Comparison of ENCODE assay signal across 1 cellular context in the genomic region with DNA sequence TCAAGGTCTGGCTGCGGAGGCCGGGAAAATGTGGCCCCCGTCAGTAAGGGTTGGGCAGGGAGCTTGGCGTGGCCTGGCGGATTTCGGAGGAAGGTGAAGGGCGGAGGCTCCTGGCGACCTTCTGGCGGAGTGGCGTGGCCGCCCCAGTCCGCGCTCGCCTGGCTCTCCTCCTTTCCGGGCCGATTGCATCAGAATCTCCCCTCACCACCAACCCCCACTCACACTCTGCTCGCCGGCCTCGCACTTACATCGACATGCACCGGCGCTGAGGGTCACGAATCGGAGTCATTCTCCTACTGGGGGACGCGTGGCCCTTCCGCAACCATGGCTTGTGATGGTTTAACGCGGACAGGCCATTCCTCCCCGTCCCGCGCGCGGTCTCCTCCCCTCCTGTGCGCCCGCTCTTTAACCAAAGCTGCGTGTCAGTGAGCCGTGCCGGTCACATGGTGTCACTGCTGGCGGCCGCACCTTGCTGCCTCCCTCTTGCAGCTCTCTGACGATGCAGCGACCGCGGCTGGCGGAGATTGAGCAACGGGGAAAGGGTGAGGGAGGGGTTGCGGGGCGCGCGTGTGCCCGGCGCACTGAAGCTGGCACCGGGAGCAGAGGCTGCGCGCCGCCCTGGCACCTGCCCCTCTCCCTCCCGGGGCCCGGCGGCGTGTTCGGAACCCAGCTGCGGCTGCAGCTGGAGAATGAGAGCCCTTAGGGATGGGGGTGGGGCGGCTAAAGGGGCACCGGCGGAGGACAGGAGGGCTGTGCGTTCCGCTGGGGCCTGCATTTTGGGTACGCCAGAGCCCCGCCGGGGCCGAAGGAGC.
TF ChIP-seq lines count a peak whose summit lies in the region.

A gene (minus strand): TSS at position 427 of the 812 bp plus-strand sequence. CDS start 29,243 bp downstream, outside the sequence.

TF ChIP-seq in GM12878, 131 proteins besides CTCF, POLR2A, EP300 and RAD21 (continued from another document and continues in another):
- TF ChIP-seq, protein P1, sequence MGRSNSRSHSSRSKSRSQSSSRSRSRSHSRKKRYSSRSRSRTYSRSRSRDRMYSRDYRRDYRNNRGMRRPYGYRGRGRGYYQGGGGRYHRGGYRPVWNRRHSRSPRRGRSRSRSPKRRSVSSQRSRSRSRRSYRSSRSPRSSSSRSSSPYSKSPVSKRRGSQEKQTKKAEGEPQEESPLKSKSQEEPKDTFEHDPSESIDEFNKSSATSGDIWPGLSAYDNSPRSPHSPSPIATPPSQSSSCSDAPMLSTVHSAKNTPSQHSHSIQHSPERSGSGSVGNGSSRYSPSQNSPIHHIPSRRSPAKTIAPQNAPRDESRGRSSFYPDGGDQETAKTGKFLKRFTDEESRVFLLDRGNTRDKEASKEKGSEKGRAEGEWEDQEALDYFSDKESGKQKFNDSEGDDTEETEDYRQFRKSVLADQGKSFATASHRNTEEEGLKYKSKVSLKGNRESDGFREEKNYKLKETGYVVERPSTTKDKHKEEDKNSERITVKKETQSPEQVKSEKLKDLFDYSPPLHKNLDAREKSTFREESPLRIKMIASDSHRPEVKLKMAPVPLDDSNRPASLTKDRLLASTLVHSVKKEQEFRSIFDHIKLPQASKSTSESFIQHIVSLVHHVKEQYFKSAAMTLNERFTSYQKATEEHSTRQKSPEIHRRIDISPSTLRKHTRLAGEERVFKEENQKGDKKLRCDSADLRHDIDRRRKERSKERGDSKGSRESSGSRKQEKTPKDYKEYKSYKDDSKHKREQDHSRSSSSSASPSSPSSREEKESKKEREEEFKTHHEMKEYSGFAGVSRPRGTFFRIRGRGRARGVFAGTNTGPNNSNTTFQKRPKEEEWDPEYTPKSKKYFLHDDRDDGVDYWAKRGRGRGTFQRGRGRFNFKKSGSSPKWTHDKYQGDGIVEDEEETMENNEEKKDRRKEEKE (IDR thresholded peaks at IDR 0.05) = no peak; the same call in 1 of the 2 replicates
- TF ChIP-seq JUNB (IDR thresholded peaks at IDR 0.05) (no peak), SMAD1 (IDR thresholded peaks at IDR 0.05; ENCODE audit: low read depth, partially characterized antibody) (peak; percentile 25), STAT3 (IDR thresholded peaks at IDR 0.05; ENCODE audit: low read depth, low read length) (no peak), ZNF24 (IDR thresholded peaks at IDR 0.05) (no peak), STAT1 (conservative IDR thresholded peaks at IDR 0.05) (no peak), YY1 (IDR thresholded peaks at IDR 0.05; ENCODE audit: low read depth, low read length) (peak; percentile 43; the same call in 1 of the 2 replicates), RBBP5 (conservative IDR thresholded peaks at IDR 0.05) (no peak), CBFB (IDR thresholded peaks at IDR 0.05; ENCODE audit: low read depth) (peak; percentile 73; the same call in 1 of the 2 replicates), NR2F1 (conservative IDR thresholded peaks at IDR 0.05) (peak; percentile 47; the same call in 1 of the 2 replicates), PML (IDR thresholded peaks at IDR 0.05; ENCODE audit: low read length) (peak; percentile 83), PAX8 (IDR thresholded peaks at IDR 0.05) (no peak), SUPT20H (IDR thresholded peaks at IDR 0.05; ENCODE audit: borderline replicate concordance, control insufficient read depth, low read depth, low read length) (no peak), KDM1A (IDR thresholded peaks at IDR 0.05; ENCODE audit: borderline replicate concordance) (no peak), TCF7 (IDR thresholded peaks at IDR 0.05; ENCODE audit: borderline replicate concordance) (no peak), IKZF2 (IDR thresholded peaks at IDR 0.05) (peak in 1 of 2 experiments; percentile 35; a peak in 1 of 4 replicates), BHLHE40 (IDR thresholded peaks at IDR 0.05; ENCODE audit: borderline replicate concordance in 1 of 2, low read depth in 2 of 2, low read length in 1 of 2) (peak; percentile 81 to 90; a peak in 3 of 4 replicates), NFXL1 (IDR thresholded peaks at IDR 0.05; ENCODE audit: borderline replicate concordance) (no peak), PAX5 (IDR thresholded peaks at IDR 0.05; ENCODE audit: borderline replicate concordance, low read depth, low read length) (0 out of 2 replicates have a peak, but pooled peaks have one; percentile 16), NRF1 (conservative IDR thresholded peaks at IDR 0.05; ENCODE audit: low read depth, low read length) (no peak), EZH2 (IDR thresholded peaks at IDR 0.05; ENCODE audit: borderline replicate concordance, control insufficient read depth, low read depth, low read length) (no peak), CBX5 (IDR thresholded peaks at IDR 0.05; ENCODE audit: low read depth) (peak; percentile 82; the same call in 1 of the 2 replicates), CBX3 (IDR thresholded peaks at IDR 0.05; ENCODE audit: borderline replicate concordance, low read depth) (no peak), MTA3 (IDR thresholded peaks at IDR 0.05; ENCODE audit: borderline replicate concordance, low read length) (no peak), RCOR1 (conservative IDR thresholded peaks at IDR 0.05; ENCODE audit: low read depth, low read length) (no peak), JUND (IDR thresholded peaks at IDR 0.05; ENCODE audit: low read depth, low read length) (no peak), SIX5 (IDR thresholded peaks at IDR 0.05; ENCODE audit: low read depth, low read length, severe bottlenecking) (no peak), MEF2A (IDR thresholded peaks at IDR 0.05; ENCODE audit: insufficient read depth, low read depth, low read length) (no peak), CREM (IDR thresholded peaks at IDR 0.05; ENCODE audit: low read depth) (peak; percentile 56; the same call in 1 of the 2 replicates), NFIC (IDR thresholded peaks at IDR 0.05; ENCODE audit: low read depth, low read length) (0 out of 2 replicates have a peak, but pooled peaks have one; percentile 13), RUNX3 (IDR thresholded peaks at IDR 0.05; ENCODE audit: low read length) (peak; percentile 66)
- TF ChIP-seq, protein P2, sequence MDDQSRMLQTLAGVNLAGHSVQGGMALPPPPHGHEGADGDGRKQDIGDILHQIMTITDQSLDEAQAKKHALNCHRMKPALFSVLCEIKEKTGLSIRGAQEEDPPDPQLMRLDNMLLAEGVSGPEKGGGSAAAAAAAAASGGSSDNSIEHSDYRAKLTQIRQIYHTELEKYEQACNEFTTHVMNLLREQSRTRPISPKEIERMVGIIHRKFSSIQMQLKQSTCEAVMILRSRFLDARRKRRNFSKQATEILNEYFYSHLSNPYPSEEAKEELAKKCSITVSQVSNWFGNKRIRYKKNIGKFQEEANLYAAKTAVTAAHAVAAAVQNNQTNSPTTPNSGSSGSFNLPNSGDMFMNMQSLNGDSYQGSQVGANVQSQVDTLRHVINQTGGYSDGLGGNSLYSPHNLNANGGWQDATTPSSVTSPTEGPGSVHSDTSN (IDR thresholded peaks at IDR 0.05; ENCODE audit: insufficient replicate concordance, low read depth, low read length) = no peak
- TF ChIP-seq, protein P3, sequence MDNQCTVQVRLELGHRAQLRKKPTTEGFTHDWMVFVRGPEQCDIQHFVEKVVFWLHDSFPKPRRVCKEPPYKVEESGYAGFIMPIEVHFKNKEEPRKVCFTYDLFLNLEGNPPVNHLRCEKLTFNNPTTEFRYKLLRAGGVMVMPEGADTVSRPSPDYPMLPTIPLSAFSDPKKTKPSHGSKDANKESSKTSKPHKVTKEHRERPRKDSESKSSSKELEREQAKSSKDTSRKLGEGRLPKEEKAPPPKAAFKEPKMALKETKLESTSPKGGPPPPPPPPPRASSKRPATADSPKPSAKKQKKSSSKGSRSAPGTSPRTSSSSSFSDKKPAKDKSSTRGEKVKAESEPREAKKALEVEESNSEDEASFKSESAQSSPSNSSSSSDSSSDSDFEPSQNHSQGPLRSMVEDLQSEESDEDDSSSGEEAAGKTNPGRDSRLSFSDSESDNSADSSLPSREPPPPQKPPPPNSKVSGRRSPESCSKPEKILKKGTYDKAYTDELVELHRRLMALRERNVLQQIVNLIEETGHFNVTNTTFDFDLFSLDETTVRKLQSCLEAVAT (IDR thresholded peaks at IDR 0.05) = peak; percentile 86; the same call in 1 of the 2 replicates
- TF ChIP-seq, protein P4, sequence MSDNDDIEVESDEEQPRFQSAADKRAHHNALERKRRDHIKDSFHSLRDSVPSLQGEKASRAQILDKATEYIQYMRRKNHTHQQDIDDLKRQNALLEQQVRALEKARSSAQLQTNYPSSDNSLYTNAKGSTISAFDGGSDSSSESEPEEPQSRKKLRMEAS (IDR thresholded peaks at IDR 0.05; ENCODE audit: low read depth, low read length) = peak; percentile 75
- TF ChIP-seq, protein P5, sequence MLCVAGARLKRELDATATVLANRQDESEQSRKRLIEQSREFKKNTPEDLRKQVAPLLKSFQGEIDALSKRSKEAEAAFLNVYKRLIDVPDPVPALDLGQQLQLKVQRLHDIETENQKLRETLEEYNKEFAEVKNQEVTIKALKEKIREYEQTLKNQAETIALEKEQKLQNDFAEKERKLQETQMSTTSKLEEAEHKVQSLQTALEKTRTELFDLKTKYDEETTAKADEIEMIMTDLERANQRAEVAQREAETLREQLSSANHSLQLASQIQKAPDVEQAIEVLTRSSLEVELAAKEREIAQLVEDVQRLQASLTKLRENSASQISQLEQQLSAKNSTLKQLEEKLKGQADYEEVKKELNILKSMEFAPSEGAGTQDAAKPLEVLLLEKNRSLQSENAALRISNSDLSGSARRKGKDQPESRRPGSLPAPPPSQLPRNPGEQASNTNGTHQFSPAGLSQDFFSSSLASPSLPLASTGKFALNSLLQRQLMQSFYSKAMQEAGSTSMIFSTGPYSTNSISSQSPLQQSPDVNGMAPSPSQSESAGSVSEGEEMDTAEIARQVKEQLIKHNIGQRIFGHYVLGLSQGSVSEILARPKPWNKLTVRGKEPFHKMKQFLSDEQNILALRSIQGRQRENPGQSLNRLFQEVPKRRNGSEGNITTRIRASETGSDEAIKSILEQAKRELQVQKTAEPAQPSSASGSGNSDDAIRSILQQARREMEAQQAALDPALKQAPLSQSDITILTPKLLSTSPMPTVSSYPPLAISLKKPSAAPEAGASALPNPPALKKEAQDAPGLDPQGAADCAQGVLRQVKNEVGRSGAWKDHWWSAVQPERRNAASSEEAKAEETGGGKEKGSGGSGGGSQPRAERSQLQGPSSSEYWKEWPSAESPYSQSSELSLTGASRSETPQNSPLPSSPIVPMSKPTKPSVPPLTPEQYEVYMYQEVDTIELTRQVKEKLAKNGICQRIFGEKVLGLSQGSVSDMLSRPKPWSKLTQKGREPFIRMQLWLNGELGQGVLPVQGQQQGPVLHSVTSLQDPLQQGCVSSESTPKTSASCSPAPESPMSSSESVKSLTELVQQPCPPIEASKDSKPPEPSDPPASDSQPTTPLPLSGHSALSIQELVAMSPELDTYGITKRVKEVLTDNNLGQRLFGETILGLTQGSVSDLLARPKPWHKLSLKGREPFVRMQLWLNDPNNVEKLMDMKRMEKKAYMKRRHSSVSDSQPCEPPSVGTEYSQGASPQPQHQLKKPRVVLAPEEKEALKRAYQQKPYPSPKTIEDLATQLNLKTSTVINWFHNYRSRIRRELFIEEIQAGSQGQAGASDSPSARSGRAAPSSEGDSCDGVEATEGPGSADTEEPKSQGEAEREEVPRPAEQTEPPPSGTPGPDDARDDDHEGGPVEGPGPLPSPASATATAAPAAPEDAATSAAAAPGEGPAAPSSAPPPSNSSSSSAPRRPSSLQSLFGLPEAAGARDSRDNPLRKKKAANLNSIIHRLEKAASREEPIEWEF (IDR thresholded peaks at IDR 0.05; ENCODE audit: insufficient replicate concordance, low read depth, low read length) = no peak
- TF ChIP-seq, protein P6, sequence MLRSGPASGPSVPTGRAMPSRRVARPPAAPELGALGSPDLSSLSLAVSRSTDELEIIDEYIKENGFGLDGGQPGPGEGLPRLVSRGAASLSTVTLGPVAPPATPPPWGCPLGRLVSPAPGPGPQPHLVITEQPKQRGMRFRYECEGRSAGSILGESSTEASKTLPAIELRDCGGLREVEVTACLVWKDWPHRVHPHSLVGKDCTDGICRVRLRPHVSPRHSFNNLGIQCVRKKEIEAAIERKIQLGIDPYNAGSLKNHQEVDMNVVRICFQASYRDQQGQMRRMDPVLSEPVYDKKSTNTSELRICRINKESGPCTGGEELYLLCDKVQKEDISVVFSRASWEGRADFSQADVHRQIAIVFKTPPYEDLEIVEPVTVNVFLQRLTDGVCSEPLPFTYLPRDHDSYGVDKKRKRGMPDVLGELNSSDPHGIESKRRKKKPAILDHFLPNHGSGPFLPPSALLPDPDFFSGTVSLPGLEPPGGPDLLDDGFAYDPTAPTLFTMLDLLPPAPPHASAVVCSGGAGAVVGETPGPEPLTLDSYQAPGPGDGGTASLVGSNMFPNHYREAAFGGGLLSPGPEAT (IDR thresholded peaks at IDR 0.05; ENCODE audit: low read depth) = no peak; the same call in 1 of the 2 replicates
- TF ChIP-seq, protein P7, sequence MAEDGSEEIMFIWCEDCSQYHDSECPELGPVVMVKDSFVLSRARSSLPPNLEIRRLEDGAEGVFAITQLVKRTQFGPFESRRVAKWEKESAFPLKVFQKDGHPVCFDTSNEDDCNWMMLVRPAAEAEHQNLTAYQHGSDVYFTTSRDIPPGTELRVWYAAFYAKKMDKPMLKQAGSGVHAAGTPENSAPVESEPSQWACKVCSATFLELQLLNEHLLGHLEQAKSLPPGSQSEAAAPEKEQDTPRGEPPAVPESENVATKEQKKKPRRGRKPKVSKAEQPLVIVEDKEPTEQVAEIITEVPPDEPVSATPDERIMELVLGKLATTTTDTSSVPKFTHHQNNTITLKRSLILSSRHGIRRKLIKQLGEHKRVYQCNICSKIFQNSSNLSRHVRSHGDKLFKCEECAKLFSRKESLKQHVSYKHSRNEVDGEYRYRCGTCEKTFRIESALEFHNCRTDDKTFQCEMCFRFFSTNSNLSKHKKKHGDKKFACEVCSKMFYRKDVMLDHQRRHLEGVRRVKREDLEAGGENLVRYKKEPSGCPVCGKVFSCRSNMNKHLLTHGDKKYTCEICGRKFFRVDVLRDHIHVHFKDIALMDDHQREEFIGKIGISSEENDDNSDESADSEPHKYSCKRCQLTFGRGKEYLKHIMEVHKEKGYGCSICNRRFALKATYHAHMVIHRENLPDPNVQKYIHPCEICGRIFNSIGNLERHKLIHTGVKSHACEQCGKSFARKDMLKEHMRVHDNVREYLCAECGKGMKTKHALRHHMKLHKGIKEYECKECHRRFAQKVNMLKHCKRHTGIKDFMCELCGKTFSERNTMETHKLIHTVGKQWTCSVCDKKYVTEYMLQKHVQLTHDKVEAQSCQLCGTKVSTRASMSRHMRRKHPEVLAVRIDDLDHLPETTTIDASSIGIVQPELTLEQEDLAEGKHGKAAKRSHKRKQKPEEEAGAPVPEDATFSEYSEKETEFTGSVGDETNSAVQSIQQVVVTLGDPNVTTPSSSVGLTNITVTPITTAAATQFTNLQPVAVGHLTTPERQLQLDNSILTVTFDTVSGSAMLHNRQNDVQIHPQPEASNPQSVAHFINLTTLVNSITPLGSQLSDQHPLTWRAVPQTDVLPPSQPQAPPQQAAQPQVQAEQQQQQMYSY (CRISPR knock-in tag; IDR thresholded peaks at IDR 0.05) = no peak
